Comparison of ENCODE assay signal across 13 cellular contexts in genomic region chr7:105306160-105306784, GRCh38.
DNase-seq lines count a peak whose midpoint lies in the region; ATAC-seq and TF ChIP-seq lines count a peak whose summit lies in the region.
"Had no signal": no experiment of that assay in that cellular context is flagged by ENCODE, and none has a peak within 500 bp of the region (broad histone marks: within the 10 kb centered on the region; RNA-seq: fewer than 3 reads in every experiment).

No MANE protein-coding gene starts in this region.

- H3K4me3 Mint-ChIP-seq in CD4-positive, alpha-beta memory T cell: peak overlapping the region in 7 of 8 donors; percentile 2 to 54 (median 32)
- H3K4me3 Mint-ChIP-seq in T-helper 1 cell treated with Interleukin-12 subunit alpha and Interleukin-12 subunit beta and Interleukin-4 antibody, amounts not matched to agents 30 μg/mL and 1 μg/mL, for 36 hours: peak overlapping the region; percentile 0

- H3K36me3 Mint-ChIP-seq in CD4-positive, alpha-beta memory T cell: peaks cover 0 to 3% of the 10 kb centered on the region in 2 donors
- peaks cover 7% of the 10 kb centered on the region for H3K36me3 Mint-ChIP-seq in T-helper 1 cell treated with Interleukin-12 subunit alpha and Interleukin-12 subunit beta and Interleukin-4 antibody, amounts not matched to agents 30 μg/mL and 1 μg/mL, for 36 hours (ENCODE audit: low read depth)

- TF ChIP-seq POLR2A in GM18505 (IDR thresholded peaks at IDR 0.05; ENCODE audit: borderline replicate concordance, extremely low read depth, insufficient read depth, insufficient read length): no peak

- H3K27ac Mint-ChIP-seq in CD4-positive, alpha-beta memory T cell: peak overlapping the region in 6 of 7 donors; percentile 4 to 64 (median 26)
- H3K27ac Mint-ChIP-seq in T-helper 1 cell treated with Interleukin-12 subunit alpha and Interleukin-12 subunit beta and Interleukin-4 antibody, amounts not matched to agents 30 μg/mL and 1 μg/mL, for 36 hours: peak overlapping the region; percentile 62

- no peaks in the 10 kb centered on the region for H3K27me3 ChIP-seq in CD4-positive, alpha-beta memory T cell (ENCODE audit: insufficient read depth, low read length)
- H3K27me3 ChIP-seq: Peyer's patch, suprapubic skin had no signal

- no peak for ATAC-seq in mucosa of descending colon
- no peak for ATAC-seq in GM18505 (IDR thresholded peaks at IDR 0.05; ENCODE audit: unreplicated experiment)
- no peak for ATAC-seq in HG02759 (IDR thresholded peaks at IDR 0.05; ENCODE audit: unreplicated experiment)

- H3K36me3 ChIP-seq in CD4-positive, alpha-beta memory T cell (ENCODE audit: insufficient read depth, low read length): no peaks in the 10 kb centered on the region
- no peaks in the 10 kb centered on the region for H3K36me3 ChIP-seq in HEK293 (ENCODE audit: control insufficient read depth in 2 of 2, insufficient read depth in 1 of 2, low read length in 2 of 2)
- no peaks in the 10 kb centered on the region for H3K36me3 ChIP-seq in mucosa of descending colon (ENCODE audit: low read depth)
- H3K36me3 ChIP-seq: Peyer's patch, suprapubic skin had no signal

- H3K4me1 Mint-ChIP-seq in CD4-positive, alpha-beta memory T cell: peaks cover 56 to 80% (median 66%) of the 10 kb centered on the region in 4 donors
- H3K4me1 Mint-ChIP-seq in T-helper 1 cell treated with Interleukin-12 subunit alpha and Interleukin-12 subunit beta and Interleukin-4 antibody, amounts not matched to agents 30 μg/mL and 1 μg/mL, for 36 hours (ENCODE audit: low read depth): peaks cover 46% of the 10 kb centered on the region

- H3K9me3 Mint-ChIP-seq in CD4-positive, alpha-beta memory T cell: no peaks in the 10 kb centered on the region
- H3K9me3 Mint-ChIP-seq in T-helper 1 cell treated with Interleukin-12 subunit alpha and Interleukin-12 subunit beta and Interleukin-4 antibody, amounts not matched to agents 30 μg/mL and 1 μg/mL, for 36 hours: no peaks in the 10 kb centered on the region

- no peak overlapping the region for H3K4me3 ChIP-seq in CD4-positive, alpha-beta memory T cell (ENCODE audit: low read length in 2 of 2)
- H3K4me3 ChIP-seq in HEK293 (ENCODE audit: low read depth, low read length): no peak overlapping the region
- H3K4me3 ChIP-seq in fibroblast of the aortic adventitia (ENCODE audit: low read depth, low read length): no peak overlapping the region
- H3K4me3 ChIP-seq in mucosa of descending colon: no peak overlapping the region
- H3K4me3 ChIP-seq: Peyer's patch, suprapubic skin had no signal

- TF ChIP-seq CTCF in HEK293 (tag by site-specific recombination; IDR thresholded peaks at IDR 0.05) (no peak), fibroblast of the aortic adventitia (IDR thresholded peaks at IDR 0.05; ENCODE audit: insufficient read depth, low read length) (no peak), mucosa of descending colon (IDR thresholded peaks at IDR 0.05) (no peak)

- peak in 1 of 5 donors; percentile 12 for DNase-seq in CD4-positive, alpha-beta memory T cell
- DNase-seq in fibroblast of the aortic adventitia (ENCODE audit: low read depth): peak; percentile 21
- no peak for DNase-seq in mucosa of descending colon
- no peak for DNase-seq in posterior cingulate gyrus
- DNase-seq: Caco-2, midbrain, NCI-H187, Peyer's patch had no signal

- intact Hi-C loops in CD4-positive, alpha-beta memory T cell (cut with micrococcal nuclease): no loop called here
- intact Hi-C loops in mucosa of descending colon (cut with DNase I, micrococcal nuclease): no loop called here
- intact Hi-C loops in posterior cingulate gyrus (cut with DNase I): no loop called here

- POLR2A ChIA-PET in CD4-positive, alpha-beta memory T cell (lab: Charles Lee; ENCODE audit: partially characterized antibody): interaction anchor here (0.7 to 1.9 kb wide), 4 partner anchors 8 to 296 kb away, joined by 3 to 6 read pairs (median 4); no protein-coding TSS in a partner anchor
- POLR2A ChIA-PET in HEK293 (lab: Yijun Ruan, JAX): no interaction called here

- CTCF ChIA-PET in CD4-positive, alpha-beta memory T cell (lab: Charles Lee; ENCODE audit: partially characterized antibody): no interaction called here
- CTCF ChIA-PET in HEK293 (lab: Yijun Ruan, JAX): interaction anchor here (0.7 kb wide), 2 partner anchors 12 to 1135 kb away, joined by 3 read pairs; no protein-coding TSS in a partner anchor

- no peaks in the 10 kb centered on the region for H3K9me3 ChIP-seq in CD4-positive, alpha-beta memory T cell (ENCODE audit: control insufficient read depth in 1 of 2, low read length in 2 of 2)
- H3K9me3 ChIP-seq in HEK293 (ENCODE audit: control insufficient read depth, insufficient read depth, low read depth, low read length): no peaks in the 10 kb centered on the region
- H3K9me3 ChIP-seq in mucosa of descending colon: no peaks in the 10 kb centered on the region
- H3K9me3 ChIP-seq: Caco-2, suprapubic skin had no signal

- H3K27me3 Mint-ChIP-seq in CD4-positive, alpha-beta memory T cell: no peaks in the 10 kb centered on the region
- H3K27me3 Mint-ChIP-seq in T-helper 1 cell treated with Interleukin-12 subunit alpha and Interleukin-12 subunit beta and Interleukin-4 antibody, amounts not matched to agents 30 μg/mL and 1 μg/mL, for 36 hours (ENCODE audit: low read depth): no peaks in the 10 kb centered on the region

- H3K4me1 ChIP-seq in CD4-positive, alpha-beta memory T cell (ENCODE audit: insufficient read depth, low read length): peaks cover 70% of the 10 kb centered on the region
- H3K4me1 ChIP-seq in HEK293 (ENCODE audit: control insufficient read depth, insufficient read depth, low read length) (peaks cover 25% of the 10 kb centered on the region), mucosa of descending colon (ENCODE audit: low read depth) (peaks cover 3% of the 10 kb centered on the region)
- H3K4me1 ChIP-seq: Caco-2 had no signal

- no peak overlapping the region for H3K27ac ChIP-seq in CD4-positive, alpha-beta memory T cell (ENCODE audit: low read depth, low read length)
- H3K27ac ChIP-seq in HEK293 (ENCODE audit: extremely low read depth, low read depth, low read length): no peak overlapping the region
- H3K27ac ChIP-seq: Peyer's patch, suprapubic skin had no signal

TF ChIP-seq in HEK293, 187 proteins besides CTCF, POLR2A, EP300 and RAD21:
- TF ChIP-seq GLIS1 (tag by site-specific recombination; IDR thresholded peaks at IDR 0.05) (no peak), ZNF645 (tag by site-specific recombination; IDR thresholded peaks at IDR 0.05) (no peak), ZNF658 (tag by site-specific recombination; IDR thresholded peaks at IDR 0.05) (no peak), ZNF157 (tag by site-specific recombination; IDR thresholded peaks at IDR 0.05) (no peak), KLF9 (tag by site-specific recombination; IDR thresholded peaks at IDR 0.05; ENCODE audit: low read depth) (no peak), KLF1 (tag by site-specific recombination; IDR thresholded peaks at IDR 0.05) (no peak), ZBTB17 (tag by site-specific recombination; IDR thresholded peaks at IDR 0.05) (peak; percentile 38; the same call in 1 of the 2 replicates), MYNN (tag by site-specific recombination; IDR thresholded peaks at IDR 0.05; ENCODE audit: borderline replicate concordance) (no peak), ZFP37 (tag by site-specific recombination; IDR thresholded peaks at IDR 0.05) (no peak), MEIS1 (CRISPR knock-in tag; IDR thresholded peaks at IDR 0.05; ENCODE audit: borderline replicate concordance) (no peak)
- TF ChIP-seq, protein P1, sequence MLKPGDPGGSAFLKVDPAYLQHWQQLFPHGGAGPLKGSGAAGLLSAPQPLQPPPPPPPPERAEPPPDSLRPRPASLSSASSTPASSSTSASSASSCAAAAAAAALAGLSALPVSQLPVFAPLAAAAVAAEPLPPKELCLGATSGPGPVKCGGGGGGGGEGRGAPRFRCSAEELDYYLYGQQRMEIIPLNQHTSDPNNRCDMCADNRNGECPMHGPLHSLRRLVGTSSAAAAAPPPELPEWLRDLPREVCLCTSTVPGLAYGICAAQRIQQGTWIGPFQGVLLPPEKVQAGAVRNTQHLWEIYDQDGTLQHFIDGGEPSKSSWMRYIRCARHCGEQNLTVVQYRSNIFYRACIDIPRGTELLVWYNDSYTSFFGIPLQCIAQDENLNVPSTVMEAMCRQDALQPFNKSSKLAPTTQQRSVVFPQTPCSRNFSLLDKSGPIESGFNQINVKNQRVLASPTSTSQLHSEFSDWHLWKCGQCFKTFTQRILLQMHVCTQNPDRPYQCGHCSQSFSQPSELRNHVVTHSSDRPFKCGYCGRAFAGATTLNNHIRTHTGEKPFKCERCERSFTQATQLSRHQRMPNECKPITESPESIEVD (tag by site-specific recombination; IDR thresholded peaks at IDR 0.05): peak; percentile 88
